Comparison of ENCODE assay signal across 9 cellular contexts in the genomic region with DNA sequence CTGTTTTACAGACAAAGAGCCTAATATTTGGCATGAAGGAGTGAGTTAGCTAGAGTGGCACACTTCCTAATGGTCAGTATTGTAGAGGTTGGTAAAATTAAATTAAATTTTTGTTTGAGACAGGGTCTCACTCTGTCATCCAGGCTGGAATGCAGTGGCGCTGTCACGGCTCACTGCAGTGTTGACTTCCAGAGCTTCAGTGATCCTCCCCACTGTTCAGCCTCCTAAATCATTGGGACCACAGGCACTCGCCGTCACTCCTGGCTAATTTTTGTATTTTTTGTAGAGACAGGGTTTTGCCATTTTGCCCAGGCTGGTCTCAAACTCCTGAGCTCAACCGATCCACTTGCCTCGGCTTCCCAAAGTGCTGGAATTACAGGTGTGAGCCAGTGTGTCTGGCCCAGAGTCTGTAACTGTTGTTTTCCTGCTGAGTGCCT.
DNase-seq lines count a peak whose midpoint lies in the region; ATAC-seq and TF ChIP-seq lines count a peak whose summit lies in the region.
"Had no signal": no experiment of that assay in that cellular context is flagged by ENCODE, and none has a peak within 500 bp of the region (broad histone marks: within the 10 kb centered on the region; RNA-seq: fewer than 3 reads in every experiment).

No MANE protein-coding gene starts in this region.

- no peaks in the 10 kb centered on the region for H3K9me3 ChIP-seq in mucosa of rectum (ENCODE audit: control insufficient read depth in 2 of 2, low read length in 2 of 2)
- H3K9me3 ChIP-seq in upper lobe of left lung, result no peaks in the 10 kb centered on the region

- H3K4me3 ChIP-seq in mucosa of rectum (ENCODE audit: low read length in 2 of 2) (no peak overlapping the region), upper lobe of left lung (no peak overlapping the region)

- TSS peak; percentile 98 for BruUV-seq in MCF 10A (replicated peaks; lab: Mats Ljungman, UMichigan)

- no peaks in the 10 kb centered on the region for H3K36me3 Mint-ChIP-seq in activated naive CD8-positive, alpha-beta T cell
- peaks cover 10% of the 10 kb centered on the region for H3K36me3 Mint-ChIP-seq in activated naive CD8-positive, alpha-beta T cell treated with anti-CD3 and anti-CD28 coated beads, Interleukin-2, amount 50 U/mL, for 24 hours (ENCODE audit: low read depth)
- peaks cover 26% of the 10 kb centered on the region for H3K36me3 Mint-ChIP-seq in MCF 10A (ENCODE audit: insufficient read depth, unreplicated experiment)

- TF ChIP-seq EP300 in upper lobe of left lung (IDR thresholded peaks at IDR 0.05), result no peak

- H3K27me3 Mint-ChIP-seq in activated naive CD8-positive, alpha-beta T cell, result no peaks in the 10 kb centered on the region
- H3K27me3 Mint-ChIP-seq in activated naive CD8-positive, alpha-beta T cell treated with anti-CD3 and anti-CD28 coated beads, Interleukin-2, amount 50 U/mL, for 24 hours, result no peaks in the 10 kb centered on the region
- H3K27me3 Mint-ChIP-seq in MCF 10A (ENCODE audit: insufficient read depth, unreplicated experiment), result no peaks in the 10 kb centered on the region

- no peaks in the 10 kb centered on the region for H3K9me3 Mint-ChIP-seq in activated naive CD8-positive, alpha-beta T cell (ENCODE audit: low read depth)
- no peaks in the 10 kb centered on the region for H3K9me3 Mint-ChIP-seq in activated naive CD8-positive, alpha-beta T cell treated with anti-CD3 and anti-CD28 coated beads, Interleukin-2, amount 50 U/mL, for 24 hours
- no peaks in the 10 kb centered on the region for H3K9me3 Mint-ChIP-seq in MCF 10A (ENCODE audit: unreplicated experiment)

- POLR2A ChIA-PET in MCF 10A (lab: Yijun Ruan, JAX), result interaction anchor here (0.6 to 12.0 kb wide), 30 partner anchors 9 to 430 kb away, joined by 3 to 326 read pairs (median 8); partner anchors contain the start of genes NFS1, PHF20, RBM39 and ROMO1

- 96 to 97% methylated on average over 6 of the region's 6 CpGs for WGBS in upper lobe of left lung, 2 donors

- H3K4me1 ChIP-seq in mucosa of rectum (ENCODE audit: control insufficient read depth in 2 of 2, insufficient read depth in 2 of 2, low read length in 2 of 2) (no peaks in the 10 kb centered on the region), upper lobe of left lung (peaks cover 0 to 12% (median 4%) of the 10 kb centered on the region in 4 donors)

- peaks cover 19% of the 10 kb centered on the region for H3K4me1 Mint-ChIP-seq in activated naive CD8-positive, alpha-beta T cell (ENCODE audit: low read depth)
- peaks cover 23% of the 10 kb centered on the region for H3K4me1 Mint-ChIP-seq in activated naive CD8-positive, alpha-beta T cell treated with anti-CD3 and anti-CD28 coated beads, Interleukin-2, amount 50 U/mL, for 24 hours
- peaks cover 22% of the 10 kb centered on the region for H3K4me1 Mint-ChIP-seq in MCF 10A (ENCODE audit: insufficient read depth, unreplicated experiment)

- intact Hi-C loops in MCF 10A (cut with micrococcal nuclease), result loop anchor here (1.0 to 5.0 kb wide), 2 partner anchors 8 to 181 kb away; no protein-coding TSS in a partner anchor

- peak overlapping the region; percentile 16 for H3K27ac Mint-ChIP-seq in activated naive CD8-positive, alpha-beta T cell
- no peak overlapping the region for H3K27ac Mint-ChIP-seq in activated naive CD8-positive, alpha-beta T cell treated with anti-CD3 and anti-CD28 coated beads, Interleukin-2, amount 50 U/mL, for 24 hours
- H3K27ac Mint-ChIP-seq in MCF 10A (ENCODE audit: low read depth, unreplicated experiment), result peak overlapping the region; percentile 100

- no peak for ATAC-seq in activated naive CD8-positive, alpha-beta T cell treated with anti-CD3 and anti-CD28 coated beads, Interleukin-2, amount 50 U/mL, for 24 hours
- ATAC-seq in upper lobe of left lung (ENCODE audit: low FRiP score in 2 of 2), result no peak
- ATAC-seq in HG03571 (IDR thresholded peaks at IDR 0.05; ENCODE audit: unreplicated experiment), result no peak
- no peak for ATAC-seq in GM19351 (IDR thresholded peaks at IDR 0.05; ENCODE audit: unreplicated experiment)

- no peaks in the 10 kb centered on the region for H3K27me3 ChIP-seq in mucosa of rectum (ENCODE audit: control insufficient read depth in 2 of 2, insufficient read depth in 2 of 2, low read length in 2 of 2)
- H3K27me3 ChIP-seq in upper lobe of left lung, result no peaks in the 10 kb centered on the region

- H3K9ac ChIP-seq in mucosa of rectum (ENCODE audit: low read depth in 1 of 2, low read length in 2 of 2), result no peak overlapping the region

- TF ChIP-seq POLR2A in upper lobe of left lung (IDR thresholded peaks at IDR 0.05), result no peak

- CTCF ChIA-PET in MCF 10A (lab: Yijun Ruan, JAX), result interaction anchor here (0.6 to 4.1 kb wide), 15 partner anchors 8 to 782 kb away, joined by 3 to 27 read pairs (median 5); no protein-coding TSS in a partner anchor

- H3K27ac ChIP-seq in mucosa of rectum (ENCODE audit: low read depth in 2 of 2, low read length in 2 of 2), result peak overlapping the region; percentile 32 to 43
- peak overlapping the region; percentile 1 to 67 (median 52) for H3K27ac ChIP-seq in upper lobe of left lung

- H3K36me3 ChIP-seq in mucosa of rectum (ENCODE audit: control insufficient read depth in 2 of 2, insufficient read depth in 2 of 2, low read length in 2 of 2), result peaks cover 2 to 4% of the 10 kb centered on the region in 2 donors
- peaks cover 0 to 8% (median 0%) of the 10 kb centered on the region in 4 donors for H3K36me3 ChIP-seq in upper lobe of left lung

- H3K4me3 Mint-ChIP-seq in activated naive CD8-positive, alpha-beta T cell, result no peak overlapping the region
- no peak overlapping the region for H3K4me3 Mint-ChIP-seq in activated naive CD8-positive, alpha-beta T cell treated with anti-CD3 and anti-CD28 coated beads, Interleukin-2, amount 50 U/mL, for 24 hours
- peak overlapping the region; percentile 68 for H3K4me3 Mint-ChIP-seq in MCF 10A (ENCODE audit: unreplicated experiment)

- TF ChIP-seq CTCF in MCF 10A (IDR thresholded peaks at IDR 0.05; ENCODE audit: unreplicated experiment) (no peak), upper lobe of left lung (IDR thresholded peaks at IDR 0.05) (no peak)

- no peak for DNase-seq in activated naive CD8-positive, alpha-beta T cell treated with anti-CD3 and anti-CD28 coated beads, Interleukin-2, amount 50 U/mL, for 24 hours
- DNase-seq in MCF 10A (ENCODE audit: unreplicated experiment) (no peak), upper lobe of left lung (no peak)
- DNase-seq in activated CD4-positive, alpha-beta T cell treated with anti-CD3 and anti-CD28 coated beads for 48 hours, result no peak
- DNase-seq: stimulated activated naive CD8-positive, alpha-beta T cell treated with anti-CD3 and anti-CD28 coated beads, Interleukin-15, Interleukin-2, amounts not matched to agents 100 U/mL and 50 U/mL, for 24 hours had no signal
